In the genomic region with DNA sequence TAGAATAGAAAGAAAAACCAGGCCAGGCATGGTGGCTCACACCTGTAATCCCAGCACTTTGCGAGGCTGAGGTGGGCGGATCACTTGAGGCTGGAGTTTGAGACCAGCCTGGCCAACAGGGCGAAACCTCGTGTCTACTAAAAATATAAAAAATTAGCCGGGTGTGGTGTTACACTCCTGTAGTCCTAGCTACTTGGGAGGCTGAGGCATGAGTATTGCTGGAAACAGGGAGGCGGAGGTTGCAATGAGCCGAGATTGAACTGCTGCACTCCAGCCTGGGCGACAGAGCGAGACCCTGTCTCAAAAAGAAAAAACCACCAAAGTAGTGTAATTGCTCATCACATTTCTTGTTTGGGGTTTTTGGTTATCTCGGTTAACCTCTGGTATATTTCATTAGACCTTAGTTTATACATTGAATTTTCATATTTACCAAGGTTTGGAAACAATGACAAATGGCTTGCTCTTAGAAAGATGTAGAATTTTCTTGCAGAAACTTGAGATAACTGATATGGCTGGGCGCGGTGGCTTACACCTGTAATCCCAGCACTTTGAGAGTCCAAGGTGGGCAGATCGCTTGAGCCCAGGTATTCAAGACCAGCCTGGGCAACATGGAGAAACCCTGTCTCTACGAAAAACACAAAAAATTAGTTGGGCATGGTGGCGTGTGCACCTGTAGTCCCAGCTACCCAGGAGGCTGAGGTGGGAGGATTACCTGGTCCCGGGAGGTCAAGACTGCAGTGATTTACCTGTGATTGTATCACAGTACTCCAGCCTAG, we compare ENCODE assay signal across 11 cellular contexts. TPM values are rescaled to one million over a fixed set of nuclear protein-coding genes. Genes with fewer than 3 reads are reported as not detected.
DNase-seq lines count a peak whose midpoint lies in the region; ATAC-seq and TF ChIP-seq lines count a peak whose summit lies in the region.
"Had no signal": no experiment of that assay in that cellular context is flagged by ENCODE, and none has a peak within 500 bp of the region (broad histone marks: within the 10 kb centered on the region; RNA-seq: fewer than 3 reads in every experiment).

No MANE protein-coding gene starts in this region.

- H3K9me3 ChIP-seq in neural progenitor cell (ENCODE audit: low read depth), result no peaks in the 10 kb centered on the region

- H3K4me3 ChIP-seq in neural progenitor cell (no peak overlapping the region), dorsolateral prefrontal cortex (no peak overlapping the region), lower leg skin (ENCODE audit: low read depth, poor library complexity, severe bottlenecking) (no peak overlapping the region)

- no peaks in the 10 kb centered on the region for H3K4me1 ChIP-seq in neural progenitor cell

- intact Hi-C loops in dorsolateral prefrontal cortex (cut with DNase I) (no loop called here), lower leg skin (cut with DNase I; ENCODE audit: low total_unique reads) (no loop called here)

- H3K27me3 Mint-ChIP-seq in neural progenitor cell (ENCODE audit: insufficient read depth, low read depth), result peaks cover 2% of the 10 kb centered on the region
- H3K27me3 Mint-ChIP-seq: activated naive CD4-positive, alpha-beta T cell treated with anti-CD3 and anti-CD28 coated beads, Interleukin-2, amount 50 U/mL, for 24 hours had no signal

- TF ChIP-seq POLR2A in lower leg skin (IDR thresholded peaks at IDR 0.05), result no peak

- no peak overlapping the region for H3K4me3 Mint-ChIP-seq in neural progenitor cell
- H3K4me3 Mint-ChIP-seq: activated naive CD4-positive, alpha-beta T cell treated with anti-CD3 and anti-CD28 coated beads, Interleukin-2, amount 50 U/mL, for 24 hours had no signal

- no peaks in the 10 kb centered on the region for H3K9me3 Mint-ChIP-seq in neural progenitor cell
- H3K9me3 Mint-ChIP-seq: activated naive CD4-positive, alpha-beta T cell treated with anti-CD3 and anti-CD28 coated beads, Interleukin-2, amount 50 U/mL, for 24 hours had no signal

- peaks cover 97% of the 10 kb centered on the region for H3K79me2 ChIP-seq in neural progenitor cell (ENCODE audit: low read depth)

- H3K27ac Mint-ChIP-seq in neural progenitor cell, result no peak overlapping the region
- H3K27ac Mint-ChIP-seq: activated naive CD4-positive, alpha-beta T cell treated with anti-CD3 and anti-CD28 coated beads, Interleukin-2, amount 50 U/mL, for 24 hours had no signal

- no peak overlapping the region for H3K9ac ChIP-seq in neural progenitor cell

- peak overlapping the region; percentile 9 for H3K27ac ChIP-seq in neural progenitor cell
- H3K27ac ChIP-seq in dorsolateral prefrontal cortex, result peak overlapping the region in 8 of 59 donors; percentile 15 to 58 (median 35)
- H3K27ac ChIP-seq: HL-60 had no signal

- peaks cover 10% of the 10 kb centered on the region for H3K36me3 ChIP-seq in neural progenitor cell

- H3K36me3 Mint-ChIP-seq in neural progenitor cell, result peaks cover 7% of the 10 kb centered on the region

- TF ChIP-seq CTCF in neural progenitor cell (IDR thresholded peaks at IDR 0.05), result no peak
- TF ChIP-seq CTCF in dorsolateral prefrontal cortex (IDR thresholded peaks at IDR 0.05 in 54 of 56, conservative IDR thresholded peaks at IDR 0.05 in 2 of 56; ENCODE audit: low read depth in 1 of 56, partially characterized antibody in 56 of 56), result no peak
- TF ChIP-seq CTCF in lower leg skin (IDR thresholded peaks at IDR 0.05), result no peak

- peaks cover 51% of the 10 kb centered on the region for H4K20me1 ChIP-seq in neural progenitor cell (ENCODE audit: low read depth)

- H3K4me2 ChIP-seq in neural progenitor cell, result no peak overlapping the region

- 89 to 92% methylated on average over 16 of the region's 16 CpGs for WGBS in lower leg skin, 2 donors

- H3K4me1 Mint-ChIP-seq in neural progenitor cell, result peaks cover 10% of the 10 kb centered on the region

- ATAC-seq in activated CD4-positive, CD25-positive, alpha-beta regulatory T cell treated with anti-CD3 and anti-CD28 coated beads, Interleukin-2, amount 50 U/mL, for 24 hours, result peak; percentile 51 to 69
- peak; percentile 89 for ATAC-seq in GM21529 (IDR thresholded peaks at IDR 0.05; ENCODE audit: unreplicated experiment)
- ATAC-seq in HG03439 (IDR thresholded peaks at IDR 0.05; ENCODE audit: unreplicated experiment), result peak; percentile 78

- no peaks in the 10 kb centered on the region for H3K27me3 ChIP-seq in neural progenitor cell
- H3K27me3 ChIP-seq in dorsolateral prefrontal cortex, result no peaks in the 10 kb centered on the region

- no peak for DNase-seq in activated CD4-positive, CD25-positive, alpha-beta regulatory T cell treated with anti-CD3 and anti-CD28 coated beads, Interleukin-2, amount 50 U/mL, for 72 hours
- no peak for DNase-seq in neural progenitor cell (ENCODE audit: low spot score)
- no peak for DNase-seq in dorsolateral prefrontal cortex
- DNase-seq in cerebellum (ENCODE audit: low spot score), result no peak
- no peak for DNase-seq in lower leg skin (ENCODE audit: low spot score in 2 of 2)
- DNase-seq: 8988T had no signal

- no peak overlapping the region for H2AFZ ChIP-seq in neural progenitor cell (replicated peaks)

- no peaks in the 10 kb centered on the region for H3F3A ChIP-seq in neural progenitor cell (ENCODE audit: low read depth)

RNA-seq across cellular contexts. Expression of gene ITCH, which starts 14.2 kb away (rescaled TPM):
- total RNA-seq in neural progenitor cell (ENCODE audit: low replicate concordance) (47.4 and 55.2 TPM in 2 replicates), dorsolateral prefrontal cortex (100 to 1,000 TPM in 19 of 120 experiments, 10 to 100 TPM in 101; 60.3 to 137 (median 86.3) TPM), cerebellum (59.1 TPM), lower leg skin (10 to 100 TPM; 40.7 to 59.3 (median 45.9) TPM)
